Comparison of ENCODE assay signal across 1 cellular context in genomic region chr2:239378021-239378917, GRCh38.
TF ChIP-seq lines count a peak whose summit lies in the region.

No MANE protein-coding gene starts in this region.

TF ChIP-seq in GM23338, 12 proteins besides CTCF, POLR2A, EP300 and RAD21 (continued from another document):
- no peak for TF ChIP-seq ETS1 (IDR thresholded peaks at IDR 0.05)
- no peak for TF ChIP-seq EZH2phosphoT487 (IDR thresholded peaks at IDR 0.05; ENCODE audit: unreplicated experiment)
- TF ChIP-seq POLR2AphosphoS5 (IDR thresholded peaks at IDR 0.05; ENCODE audit: low read depth) = no peak
